31 cellular contexts compared by ENCODE assay signal in genomic region chr22:17137226-17137625, GRCh38. TPM values are rescaled to one million over a fixed set of nuclear protein-coding genes. Genes with fewer than 3 reads are reported as not detected.
"Had no signal": no experiment of that assay in that cellular context is flagged by ENCODE, and none has a peak within 500 bp of the region (broad histone marks: within the 10 kb centered on the region; RNA-seq: fewer than 3 reads in every experiment).

No MANE protein-coding gene starts in this region.

- H3K9me3 ChIP-seq: gastroesophageal sphincter, right lobe of liver, stomach, thyroid gland, upper lobe of left lung had no signal

- H3K27me3 Mint-ChIP-seq: activated CD4-positive, alpha-beta T cell treated with anti-CD3 and anti-CD28 coated beads for 36 hours; activated T-helper 17 cell treated with anti-CD3 and anti-CD28 coated beads, Interleukin-2, amount 50 U/mL, for 72 hours; memory B cell; naive thymus-derived CD8-positive, alpha-beta T cell; stimulated activated memory B cell treated with anti-CD40 and anti-IgM and Interleukin-4, amounts not matched to agents 10 μg/mL and 1 μg/mL and 100 μg/mL, for 72 hours had no signal

- H3K27ac ChIP-seq: gastroesophageal sphincter, hepatocyte, neural progenitor cell, right lobe of liver, stomach, thyroid gland, upper lobe of left lung had no signal

- H3K4me3 ChIP-seq: gastroesophageal sphincter, hepatocyte, neural progenitor cell, right lobe of liver, stomach, thyroid gland, upper lobe of left lung had no signal

- ATAC-seq: activated CD4-positive, alpha-beta T cell treated with anti-CD3 and anti-CD28 coated beads for 36 hours; activated T-cell treated with anti-CD3 and anti-CD28 coated beads, Interleukin-2, amount 50 U/mL, for 4 hours; activated T-helper 17 cell treated with anti-CD3 and anti-CD28 coated beads, Interleukin-2, amount 50 U/mL, for 72 hours; gastroesophageal sphincter; left colon; naive thymus-derived CD8-positive, alpha-beta T cell; right lobe of liver; stimulated activated memory B cell treated with anti-CD40 and anti-IgM and Interleukin-4, amounts not matched to agents 10 μg/mL and 1 μg/mL and 100 μg/mL, for 72 hours had no signal

- FAIRE-seq: colon, small intestine had no signal

- H3K4me3 Mint-ChIP-seq: activated CD4-positive, alpha-beta T cell treated with anti-CD3 and anti-CD28 coated beads for 36 hours; activated T-cell treated with anti-CD3 and anti-CD28 coated beads, Interleukin-2, amount 50 U/mL, for 4 hours; activated T-helper 17 cell treated with anti-CD3 and anti-CD28 coated beads, Interleukin-2, amount 50 U/mL, for 72 hours; memory B cell; naive thymus-derived CD8-positive, alpha-beta T cell; neural progenitor cell; stimulated activated memory B cell treated with anti-CD40 and anti-IgM and Interleukin-4, amounts not matched to agents 10 μg/mL and 1 μg/mL and 100 μg/mL, for 72 hours; T-helper 2 cell treated with Interferon-gamma antibody and Interleukin-4, amounts not matched to agents 5 μg/mL and 100 μg/mL, for 36 hours had no signal

- H3K27me3 ChIP-seq: gastroesophageal sphincter, hepatocyte, neural progenitor cell, right lobe of liver, stomach, thyroid gland, upper lobe of left lung had no signal

- DNase-seq: activated CD4-positive, alpha-beta T cell treated with anti-CD3 and anti-CD28 coated beads for 36 hours; activated CD4-positive, alpha-beta T cell treated with anti-CD3 and anti-CD28 coated beads, Interleukin-2, amount 50 U/mL, for 48 hours; activated CD4-positive, CD25-positive, alpha-beta regulatory T cell; activated gamma-delta T cell treated with Interleukin-2 at 50 U/mL for 16 hours; activated naive CD4-positive, alpha-beta T cell treated with anti-CD3 and anti-CD28 coated beads, Interleukin-2, amount 50 U/mL, for 16 hours; activated T-cell treated with anti-CD3 and anti-CD28 coated beads, Interleukin-2, amount 50 U/mL, for 4 hours; amygdala; central memory CD4-positive, alpha-beta T cell; dermis blood vessel endothelial cell; effector CD4-positive, alpha-beta T cell; islet precursor cell; midbrain; naive thymus-derived CD8-positive, alpha-beta T cell; right lobe of liver; small intestine; stimulated activated CD4-positive, alpha-beta T cell treated with anti-CD3 and anti-CD28 coated beads, Interleukin-1b, Interleukin-23, amount 100 ng/mL, for 48 hours; stimulated activated CD4-positive, alpha-beta T cell treated with anti-CD3 and anti-CD28 coated beads, Interleukin-4, amount 100 ng/mL, for 4 hours; stimulated activated CD8-positive, alpha-beta memory T cell treated with anti-CD3 and anti-CD28 coated beads, Interleukin-4, amount 100 ng/mL, for 48 hours; stomach; T-helper 1 cell; thyroid gland; upper lobe of left lung had no signal

- H3K4me1 Mint-ChIP-seq: activated CD4-positive, alpha-beta T cell treated with anti-CD3 and anti-CD28 coated beads for 36 hours; activated T-helper 17 cell treated with anti-CD3 and anti-CD28 coated beads, Interleukin-2, amount 50 U/mL, for 72 hours; memory B cell; neural progenitor cell; stimulated activated memory B cell treated with anti-CD40 and anti-IgM and Interleukin-4, amounts not matched to agents 10 μg/mL and 1 μg/mL and 100 μg/mL, for 72 hours had no signal

- H3K9me3 Mint-ChIP-seq: activated T-cell treated with anti-CD3 and anti-CD28 coated beads, Interleukin-2, amount 50 U/mL, for 4 hours; activated T-helper 17 cell treated with anti-CD3 and anti-CD28 coated beads, Interleukin-2, amount 50 U/mL, for 72 hours; memory B cell; naive thymus-derived CD8-positive, alpha-beta T cell; neural progenitor cell; stimulated activated memory B cell treated with anti-CD40 and anti-IgM and Interleukin-4, amounts not matched to agents 10 μg/mL and 1 μg/mL and 100 μg/mL, for 72 hours; T-helper 2 cell treated with Interferon-gamma antibody and Interleukin-4, amounts not matched to agents 5 μg/mL and 100 μg/mL, for 36 hours had no signal

- H3K4me1 ChIP-seq: gastroesophageal sphincter, neural progenitor cell, right lobe of liver, stomach, thyroid gland, upper lobe of left lung had no signal

- H3K27ac Mint-ChIP-seq: activated CD4-positive, alpha-beta T cell treated with anti-CD3 and anti-CD28 coated beads for 36 hours; activated T-helper 17 cell treated with anti-CD3 and anti-CD28 coated beads, Interleukin-2, amount 50 U/mL, for 72 hours; memory B cell; neural progenitor cell; stimulated activated memory B cell treated with anti-CD40 and anti-IgM and Interleukin-4, amounts not matched to agents 10 μg/mL and 1 μg/mL and 100 μg/mL, for 72 hours had no signal

- H3K36me3 ChIP-seq: neural progenitor cell had no signal

RNA-seq across cellular contexts. Expression of gene TMEM121B, which starts 16.1 kb away (rescaled TPM):
- polyA plus RNA-seq: naive thymus-derived CD8-positive, alpha-beta T cell had no signal
